In genomic region chr11:118619444-118620205, GRCh38 we compare ENCODE assay signal across 8 cellular contexts. TPM values are rescaled to one million over a fixed set of nuclear protein-coding genes. Genes with fewer than 3 reads are reported as not detected.
DNase-seq lines count a peak whose midpoint lies in the region; ATAC-seq and TF ChIP-seq lines count a peak whose summit lies in the region.

No MANE protein-coding gene starts in this region.

- TF ChIP-seq CTCF in AG09309 (IDR thresholded peaks at IDR 0.05; ENCODE audit: control insufficient read depth, insufficient read depth, low read depth, low read length, missing control alignments): no peak

- peak; percentile 88 for DNase-seq in AG09309 (ENCODE audit: low read depth)
- peak; percentile 93 for DNase-seq in NCI-H226
- peak; percentile 82 to 97 for DNase-seq in dermis microvascular lymphatic vessel endothelial cell (ENCODE audit: low read depth in 2 of 2)
- DNase-seq in midbrain (lab: John Stamatoyannopoulos, UW): peak; percentile 45

- no peak overlapping the region for H3K4me3 ChIP-seq in AG09309 (ENCODE audit: control insufficient read depth, low read depth, low read length)

- ATAC-seq in HG02884 (IDR thresholded peaks at IDR 0.05; ENCODE audit: unreplicated experiment) (no peak), HG03520 (IDR thresholded peaks at IDR 0.05; ENCODE audit: unreplicated experiment) (no peak), GM19351 (IDR thresholded peaks at IDR 0.05; ENCODE audit: unreplicated experiment) (no peak), GM21529 (IDR thresholded peaks at IDR 0.05; ENCODE audit: unreplicated experiment) (no peak)

RNA-seq across cellular contexts. Expression of gene PHLDB1, which starts 12.2 kb away (rescaled TPM):
- total RNA-seq in dermis microvascular lymphatic vessel endothelial cell: 20.7 and 27.6 TPM in 2 replicates

RNA-seq across cellular contexts. Expression of gene ARCN1, which starts 47.4 kb away (rescaled TPM):
- 70.3 and 70.7 TPM in 2 replicates for total RNA-seq in dermis microvascular lymphatic vessel endothelial cell

RNA-seq across cellular contexts. Expression of gene IFT46, which starts 53.9 kb away (rescaled TPM):
- 13.8 and 16.6 TPM in 2 replicates for total RNA-seq in dermis microvascular lymphatic vessel endothelial cell

RNA-seq across cellular contexts. Expression of gene TREH, which starts 59.8 kb away (rescaled TPM):
- not detected in 2 replicates for total RNA-seq in dermis microvascular lymphatic vessel endothelial cell
